ENCODE assay signal across 14 cellular contexts in the genomic region with DNA sequence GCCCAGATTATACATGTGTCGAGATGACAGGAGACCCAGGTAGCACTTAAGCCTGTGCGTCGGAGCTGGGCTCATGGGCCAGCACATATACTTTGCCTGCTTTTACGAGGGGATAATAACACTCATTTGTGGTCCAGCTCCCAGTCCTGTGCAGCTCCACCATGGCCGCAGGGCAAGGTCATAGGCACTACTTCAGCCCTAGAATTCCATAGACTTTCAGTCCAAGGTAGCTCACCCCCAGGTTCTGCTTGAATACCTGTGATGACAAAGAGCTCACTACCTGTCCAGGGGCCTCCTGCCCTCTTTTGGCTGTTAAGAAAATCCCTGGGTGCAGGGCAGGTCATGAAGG. TPM values are rescaled to one million over a fixed set of nuclear protein-coding genes. Genes with fewer than 3 reads are reported as not detected.
A peak's percentile ranks its signal among the peaks of the same experiment; 100 is the strongest.
DNase-seq lines count a peak whose midpoint lies in the region; ATAC-seq and TF ChIP-seq lines count a peak whose summit lies in the region.
"Had no signal": no experiment of that assay in that cellular context is flagged by ENCODE, and none has a peak within 500 bp of the region (broad histone marks: within the 10 kb centered on the region; RNA-seq: fewer than 3 reads in every experiment).

No MANE protein-coding gene starts in this region.

- peaks cover 39% of the 10 kb centered on the region for H3K79me2 ChIP-seq in GM23338 (replicated peaks; ENCODE audit: insufficient read depth)

- no peak for ATAC-seq in GM23338
- no peak for ATAC-seq in activated naive CD8-positive, alpha-beta T cell treated with anti-CD3 and anti-CD28 coated beads, Interleukin-2, amount 50 U/mL, for 24 hours
- ATAC-seq in GM21526 (IDR thresholded peaks at IDR 0.05; ENCODE audit: low FRiP score, unreplicated experiment) = no peak
- ATAC-seq in HG03135 (IDR thresholded peaks at IDR 0.05; ENCODE audit: unreplicated experiment) = no peak
- ATAC-seq: body of pancreas, HCT116 had no signal

- H3F3A ChIP-seq in GM23338 (replicated peaks; ENCODE audit: low read depth) = peaks cover 3% of the 10 kb centered on the region; the same call in 1 of the 2 replicates

- peak overlapping the region; percentile 5 to 41 for H3K9ac ChIP-seq in mucosa of rectum (ENCODE audit: low read depth in 1 of 2, low read length in 2 of 2)

- H3K27me3 Mint-ChIP-seq in GM23338 (ENCODE audit: insufficient read depth, low read depth, poor library complexity) = peaks cover 22% of the 10 kb centered on the region
- H3K27me3 Mint-ChIP-seq in activated naive CD8-positive, alpha-beta T cell treated with anti-CD3 and anti-CD28 coated beads, Interleukin-2, amount 50 U/mL, for 24 hours = no peaks in the 10 kb centered on the region

- H3K4me1 ChIP-seq in BE2C (peaks cover 7% of the 10 kb centered on the region), GM23338 (ENCODE audit: insufficient read depth) (peaks cover 18% of the 10 kb centered on the region), mucosa of rectum (ENCODE audit: control insufficient read depth in 2 of 2, insufficient read depth in 2 of 2, low read length in 2 of 2) (peaks cover 20 to 29% of the 10 kb centered on the region in 2 donors)

- no peaks in the 10 kb centered on the region; the same call in 2 of the 3 replicates for H3K9me3 Mint-ChIP-seq in GM23338
- H3K9me3 Mint-ChIP-seq in activated naive CD8-positive, alpha-beta T cell treated with anti-CD3 and anti-CD28 coated beads, Interleukin-2, amount 50 U/mL, for 24 hours = no peaks in the 10 kb centered on the region

- H3K36me3 ChIP-seq in BE2C (no peaks in the 10 kb centered on the region), GM23338 (ENCODE audit: insufficient read depth) (no peaks in the 10 kb centered on the region), mucosa of rectum (ENCODE audit: control insufficient read depth in 2 of 2, insufficient read depth in 2 of 2, low read length in 2 of 2) (no peaks in the 10 kb centered on the region)

- no peak overlapping the region for H2AFZ ChIP-seq in GM23338

- no peak for DNase-seq in BE2C
- no peak for DNase-seq in GM23338 (ENCODE audit: low spot score)
- DNase-seq in activated naive CD8-positive, alpha-beta T cell treated with anti-CD3 and anti-CD28 coated beads, Interleukin-2, amount 50 U/mL, for 24 hours = no peak
- DNase-seq in RKO (ENCODE audit: low spot score) = no peak
- no peak for DNase-seq in NCI-H2227 (lab: John Stamatoyannopoulos, UW; ENCODE audit: unreplicated experiment)
- DNase-seq: activated CD4-positive, alpha-beta T cell treated with anti-CD3 and anti-CD28 coated beads for 4 hours; activated effector memory CD4-positive, alpha-beta T cell treated with anti-CD3 and anti-CD28 coated beads, Interleukin-2, amount 50 U/mL, for 16 hours; body of pancreas; NCI-H524 had no signal

- H3K9me3 ChIP-seq in BE2C = no peaks in the 10 kb centered on the region
- H3K9me3 ChIP-seq in mucosa of rectum (ENCODE audit: control insufficient read depth in 2 of 2, low read length in 2 of 2) = no peaks in the 10 kb centered on the region
- H3K9me3 ChIP-seq: body of pancreas had no signal

- H3K27me3 ChIP-seq in BE2C = no peaks in the 10 kb centered on the region
- H3K27me3 ChIP-seq in GM23338 (ENCODE audit: insufficient read depth) = no peaks in the 10 kb centered on the region
- H3K27me3 ChIP-seq in mucosa of rectum (ENCODE audit: control insufficient read depth in 2 of 2, insufficient read depth in 2 of 2, low read length in 2 of 2) = no peaks in the 10 kb centered on the region
- H3K27me3 ChIP-seq: body of pancreas had no signal

- no peaks in the 10 kb centered on the region for H3K9me2 ChIP-seq in GM23338 (ENCODE audit: insufficient read depth)

- peak overlapping the region; percentile 43; the same call in 1 of the 3 replicates for H3K4me3 Mint-ChIP-seq in GM23338
- peak overlapping the region; percentile 78 for H3K4me3 Mint-ChIP-seq in activated naive CD8-positive, alpha-beta T cell treated with anti-CD3 and anti-CD28 coated beads, Interleukin-2, amount 50 U/mL, for 24 hours

- H3K4me2 ChIP-seq in GM23338 = peak overlapping the region; percentile 91

- H3K27ac Mint-ChIP-seq in GM23338 = no peak overlapping the region
- H3K27ac Mint-ChIP-seq in activated naive CD8-positive, alpha-beta T cell treated with anti-CD3 and anti-CD28 coated beads, Interleukin-2, amount 50 U/mL, for 24 hours = no peak overlapping the region

- H4K20me1 ChIP-seq in GM23338 (replicated peaks; ENCODE audit: insufficient read depth) = no peaks in the 10 kb centered on the region; the same call in 1 of the 2 replicates

- peaks cover 32% of the 10 kb centered on the region for H3K4me1 Mint-ChIP-seq in GM23338
- H3K4me1 Mint-ChIP-seq in activated naive CD8-positive, alpha-beta T cell treated with anti-CD3 and anti-CD28 coated beads, Interleukin-2, amount 50 U/mL, for 24 hours = peaks cover 25% of the 10 kb centered on the region

- H3K4me3 ChIP-seq in BE2C (ENCODE audit: low read depth, low read length) (peak overlapping the region; percentile 74), GM23338 (peak overlapping the region; percentile 86), mucosa of rectum (ENCODE audit: low read length in 2 of 2) (peak overlapping the region; percentile 1 to 11)
- H3K4me3 ChIP-seq: body of pancreas, lung had no signal

- H3K36me3 Mint-ChIP-seq in GM23338 (ENCODE audit: low read depth) = no peaks in the 10 kb centered on the region
- H3K36me3 Mint-ChIP-seq in activated naive CD8-positive, alpha-beta T cell treated with anti-CD3 and anti-CD28 coated beads, Interleukin-2, amount 50 U/mL, for 24 hours (ENCODE audit: low read depth) = no peaks in the 10 kb centered on the region

- no peak for TF ChIP-seq CTCF in BE2C (IDR thresholded peaks at IDR 0.05; ENCODE audit: low read depth, low read length)
- TF ChIP-seq CTCF in GM23338 (conservative IDR thresholded peaks at IDR 0.05; ENCODE audit: low read depth in 2 of 2) = no peak

- no peak overlapping the region for H3K27ac ChIP-seq in GM23338 (ENCODE audit: low read depth)
- peak overlapping the region in 1 of 2 donors; percentile 89 for H3K27ac ChIP-seq in mucosa of rectum (ENCODE audit: low read depth in 2 of 2, low read length in 2 of 2)
- H3K27ac ChIP-seq: body of pancreas had no signal

TF ChIP-seq in GM23338, 12 proteins besides CTCF, POLR2A, EP300 and RAD21 (continues in another document):
- no peak for TF ChIP-seq EZH2phosphoT487 (IDR thresholded peaks at IDR 0.05; ENCODE audit: unreplicated experiment)
- TF ChIP-seq NANOG (IDR thresholded peaks at IDR 0.05; ENCODE audit: borderline replicate concordance) = no peak
- no peak for TF ChIP-seq EZH2 (IDR thresholded peaks at IDR 0.05; ENCODE audit: low read depth, unreplicated experiment)
- TF ChIP-seq STAT1 (IDR thresholded peaks at IDR 0.05; ENCODE audit: unreplicated experiment) = no peak
- TF ChIP-seq ZNF331 (CRISPR knock-in tag; IDR thresholded peaks at IDR 0.05; ENCODE audit: low read depth) = no peak

RNA-seq across cellular contexts. Expression of gene CORO2A, which starts 1.7 kb away (rescaled TPM):
- polyA plus RNA-seq in BE2C (2012; ENCODE audit: insufficient read depth, insufficient read length, low read depth) = 27.7 TPM
- 26.9 and 27.6 TPM in 2 replicates for total RNA-seq in GM23338 (2014; rRNA removed; shearing (Covaris generic))
- 12.9 TPM in 2 replicates for polyA plus RNA-seq in GM23338 (2016; fragmentation: Nextera tagmentation; extraction: Ambion mirVana)

Comparison
In these comparisons a context has a peak if more than half of its experiments do, and no peak if none do; other contexts are left out.
1. H3K4me3 ChIP-seq: peak in every context shown above with its lines; median percentile 86 in GM23338; 74 in BE2C; 6 in mucosa of rectum.